Comparison of ENCODE assay signal across 11 cellular contexts in the genomic region with DNA sequence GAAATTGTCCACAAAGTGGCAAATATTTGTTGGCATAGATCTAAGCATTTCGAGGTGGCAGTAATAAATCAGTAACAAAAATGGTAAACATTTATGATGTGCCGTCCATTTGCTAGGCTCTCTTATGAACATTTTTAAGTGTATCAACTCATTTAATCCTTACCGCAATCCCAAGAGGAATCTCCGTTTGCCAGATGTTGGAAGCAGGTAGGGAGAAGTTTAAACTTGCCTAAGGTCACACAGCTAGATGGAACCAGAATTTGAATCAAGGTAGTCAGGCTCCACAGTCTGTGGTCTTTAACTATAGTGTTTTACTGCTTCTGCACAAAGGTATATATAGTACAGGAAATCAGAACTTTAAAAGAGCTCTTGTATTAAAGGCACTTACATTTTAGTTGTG. TPM values are rescaled to one million over a fixed set of nuclear protein-coding genes. Genes with fewer than 3 reads are reported as not detected.
A peak's percentile ranks its signal among the peaks of the same experiment; 100 is the strongest.
DNase-seq lines count a peak whose midpoint lies in the region; ATAC-seq, FAIRE-seq and TF ChIP-seq lines count a peak whose summit lies in the region.
"Had no signal": no experiment of that assay in that cellular context is flagged by ENCODE, and none has a peak within 500 bp of the region (broad histone marks: within the 10 kb centered on the region; RNA-seq: fewer than 3 reads in every experiment).

No MANE protein-coding gene starts in this region.

- H3K27me3 ChIP-seq in DND-41 (ENCODE audit: insufficient read depth, low read length, poor library complexity) (no peaks in the 10 kb centered on the region), Loucy (ENCODE audit: insufficient read depth, low read length, poor library complexity, severe bottlenecking) (peaks cover 4% of the 10 kb centered on the region), bronchial epithelial cell (ENCODE audit: control insufficient read depth, insufficient read depth, low read length) (no peaks in the 10 kb centered on the region), osteoblast (ENCODE audit: insufficient read depth, low read length) (no peaks in the 10 kb centered on the region), WERI-Rb-1 (ENCODE audit: insufficient read depth, low read depth, severe bottlenecking) (no peaks in the 10 kb centered on the region)
- H3K27me3 ChIP-seq: dorsolateral prefrontal cortex had no signal

- H4K20me1 ChIP-seq in DND-41 (ENCODE audit: insufficient read depth, low read length) (peaks cover 7% of the 10 kb centered on the region; the same call in 1 of the 2 replicates), Loucy (ENCODE audit: insufficient read depth, low read length, poor library complexity, severe bottlenecking) (peaks cover 63% of the 10 kb centered on the region), osteoblast (ENCODE audit: insufficient read depth, low read length) (peaks cover 38% of the 10 kb centered on the region)

- ATAC-seq in DND-41 (ENCODE audit: insufficient read depth, low read depth) = no peak
- ATAC-seq in HG02870 (IDR thresholded peaks at IDR 0.05; ENCODE audit: unreplicated experiment) = no peak

- H3K36me3 ChIP-seq in DND-41 (ENCODE audit: insufficient read depth, low read length) = peaks cover 6% of the 10 kb centered on the region; the same call in 1 of the 2 replicates
- H3K36me3 ChIP-seq in Loucy (ENCODE audit: insufficient read depth, low read length) = no peaks in the 10 kb centered on the region
- no peaks in the 10 kb centered on the region for H3K36me3 ChIP-seq in bronchial epithelial cell (ENCODE audit: control insufficient read depth, insufficient read depth, low read length)
- H3K36me3 ChIP-seq in osteoblast (ENCODE audit: insufficient read depth, low read length) = no peaks in the 10 kb centered on the region
- peaks cover 10% of the 10 kb centered on the region for H3K36me3 ChIP-seq in WERI-Rb-1

- H3K9me2 ChIP-seq in Loucy (replicated peaks; ENCODE audit: low read depth, low read length) = no peaks in the 10 kb centered on the region

- no peak for DNase-seq in DND-41
- peak; percentile 52 for DNase-seq in bronchial epithelial cell (ENCODE audit: low read depth)
- DNase-seq in osteoblast (ENCODE audit: insufficient read length, low spot score, missing footprints) = no peak
- no peak for DNase-seq in H4 (ENCODE audit: low spot score)
- DNase-seq in NCI-H345 (lab: John Stamatoyannopoulos, UW) = no peak
- no peak for DNase-seq in WERI-Rb-1
- DNase-seq: activated CD4-positive, alpha-beta memory T cell treated with anti-CD3 and anti-CD28 coated beads, Interleukin-2, amount 10 ng/mL, durations not matched to agents 7 days and 5 days; dorsolateral prefrontal cortex; GDM1 had no signal

- H2AFZ ChIP-seq in DND-41 (ENCODE audit: low read depth, low read length) = no peak overlapping the region
- H2AFZ ChIP-seq in Loucy (ENCODE audit: low read length) = no peak overlapping the region
- H2AFZ ChIP-seq in osteoblast (ENCODE audit: low read length) = no peak overlapping the region

- no peak for TF ChIP-seq CTCF in DND-41 (IDR thresholded peaks at IDR 0.05; ENCODE audit: borderline replicate concordance, extremely low read depth, low read length, poor library complexity, severe bottlenecking)
- no peak for TF ChIP-seq CTCF in Loucy (conservative IDR thresholded peaks at IDR 0.05; ENCODE audit: low read length)
- TF ChIP-seq CTCF in bronchial epithelial cell (IDR thresholded peaks at IDR 0.05; ENCODE audit: insufficient read depth, low read length, severe bottlenecking) = no peak
- no peak for TF ChIP-seq CTCF in osteoblast (IDR thresholded peaks at IDR 0.05; ENCODE audit: extremely low read depth, low read depth, low read length)
- TF ChIP-seq CTCF in WERI-Rb-1 (IDR thresholded peaks at IDR 0.05; ENCODE audit: low read depth, low read length) = no peak

- H3F3A ChIP-seq in Loucy (ENCODE audit: low read depth) = no peaks in the 10 kb centered on the region

- H3K27ac ChIP-seq in DND-41 (ENCODE audit: low read length) (peak overlapping the region; percentile 2; the same call in 1 of the 2 replicates), osteoblast (ENCODE audit: low read depth, low read length) (no peak overlapping the region), WERI-Rb-1 (no peak overlapping the region)

- H3K4me1 ChIP-seq in DND-41 (ENCODE audit: insufficient read depth, low read length) (peaks cover 36% of the 10 kb centered on the region), Loucy (ENCODE audit: insufficient read depth, low read length, poor library complexity, severe bottlenecking) (peaks cover 41% of the 10 kb centered on the region), osteoblast (ENCODE audit: insufficient read depth, low read length) (peaks cover 20% of the 10 kb centered on the region)

- H3K4me3 ChIP-seq in DND-41 (ENCODE audit: low read depth in 1 of 2, low read length in 2 of 2) (peak overlapping the region in 1 of 2 experiments; percentile 92; a peak in 2 of 4 replicates), Loucy (ENCODE audit: low read length, poor library complexity, severe bottlenecking) (peak overlapping the region; percentile 91), bronchial epithelial cell (ENCODE audit: low read depth, low read length) (no peak overlapping the region), osteoblast (ENCODE audit: insufficient read depth, low read length) (no peak overlapping the region), WERI-Rb-1 (ENCODE audit: low read depth, low read length) (no peak overlapping the region)

- H3K4me2 ChIP-seq in DND-41 (ENCODE audit: insufficient read depth, low read length) = peak overlapping the region; percentile 77
- peak overlapping the region; percentile 91 for H3K4me2 ChIP-seq in Loucy (ENCODE audit: low read depth, low read length, poor library complexity, severe bottlenecking)
- peak overlapping the region; percentile 98 for H3K4me2 ChIP-seq in osteoblast (ENCODE audit: insufficient read depth, low read length)

- no peaks in the 10 kb centered on the region for H3K9me3 ChIP-seq in DND-41 (ENCODE audit: insufficient read depth, low read length, severe bottlenecking)
- H3K9me3 ChIP-seq in Loucy (ENCODE audit: insufficient read depth, low read depth, low read length) = no peaks in the 10 kb centered on the region
- H3K9me3 ChIP-seq in osteoblast (ENCODE audit: low read depth, low read length) = no peaks in the 10 kb centered on the region
- no peaks in the 10 kb centered on the region for H3K9me3 ChIP-seq in WERI-Rb-1 (ENCODE audit: severe bottlenecking)

- H3K9ac ChIP-seq in DND-41 (ENCODE audit: low read depth, low read length) (peak overlapping the region; percentile 95; the same call in 1 of the 2 replicates), Loucy (ENCODE audit: low read depth, low read length, poor library complexity, severe bottlenecking) (peak overlapping the region; percentile 98)

- no peak for FAIRE-seq in bronchial epithelial cell (lab: Jason Lieb, UNC)

- peaks cover 80% of the 10 kb centered on the region for H3K79me2 ChIP-seq in DND-41 (ENCODE audit: insufficient read depth, low read length)
- peaks cover 74% of the 10 kb centered on the region for H3K79me2 ChIP-seq in Loucy (ENCODE audit: insufficient read depth, low read length)
- peaks cover 78% of the 10 kb centered on the region for H3K79me2 ChIP-seq in osteoblast (ENCODE audit: insufficient read depth, low read length)

RNA-seq across cellular contexts. Expression of gene MKLN1, which starts 2.6 kb away (rescaled TPM):
- total RNA-seq in bronchial epithelial cell = 20.0 and 22.0 TPM in 2 replicates
- total RNA-seq in osteoblast = 49.8 and 52.8 TPM in 2 replicates
- total RNA-seq in H4 (2014; rRNA removed; shearing (Covaris generic)) = 17.0 and 25.1 TPM in 2 replicates
